In genomic region chr5:135739383-135739961, GRCh38 we compare ENCODE assay signal across 22 cellular contexts.
A peak's percentile ranks its signal among the peaks of the same experiment; 100 is the strongest.
DNase-seq lines count a peak whose midpoint lies in the region; ATAC-seq and TF ChIP-seq lines count a peak whose summit lies in the region.
"Had no signal": no experiment of that assay in that cellular context is flagged by ENCODE, and none has a peak within 500 bp of the region (broad histone marks: within the 10 kb centered on the region; RNA-seq: fewer than 3 reads in every experiment).

No MANE protein-coding gene starts in this region.

- in situ Hi-C loops in IMR-90 (cut with MboI; ENCODE audit: low sequenced_read_pairs): no loop called here

- WGBS in IMR-90 (ENCODE audit: extremely low coverage in 2 of 2, insufficient read length in 1 of 2), 2 experiments: no CpG with 5 or more reads among the region's 3 CpGs

- H3K36me3 Mint-ChIP-seq in immature natural killer cell: no peaks in the 10 kb centered on the region
- H3K36me3 Mint-ChIP-seq: CD4-positive, CD25-positive, alpha-beta regulatory T cell had no signal

- no peak overlapping the region for H4K8ac ChIP-seq in IMR-90 (ENCODE audit: low read depth in 2 of 2, low read length in 2 of 2)

- peaks cover 3 to 8% (median 4%) of the 10 kb centered on the region in 3 donors for H3K27me3 Mint-ChIP-seq in immature natural killer cell (ENCODE audit: low read depth in 3 of 3)
- H3K27me3 Mint-ChIP-seq: CD4-positive, CD25-positive, alpha-beta regulatory T cell had no signal

- peaks cover 2% of the 10 kb centered on the region; the same call in 1 of the 2 replicates for H3K27me3 ChIP-seq in IMR-90 (ENCODE audit: control insufficient read depth, insufficient read depth, low read length)
- H3K27me3 ChIP-seq in lower lobe of right lung (ENCODE audit: low read depth): no peaks in the 10 kb centered on the region
- H3K27me3 ChIP-seq: ascending aorta, heart left ventricle, upper lobe of left lung had no signal

- no peak overlapping the region for H3K18ac ChIP-seq in IMR-90 (ENCODE audit: low read depth, low read length)

- no peak overlapping the region for H3K4ac ChIP-seq in IMR-90 (ENCODE audit: low read depth, low read length)

- H3K36me3 ChIP-seq in IMR-90 (ENCODE audit: control insufficient read depth, insufficient read depth, low read length): no peaks in the 10 kb centered on the region
- H3K36me3 ChIP-seq in lower lobe of right lung: no peaks in the 10 kb centered on the region
- H3K36me3 ChIP-seq: ascending aorta, heart left ventricle, upper lobe of left lung had no signal

- H2AK5ac ChIP-seq in IMR-90 (ENCODE audit: low read depth, low read length): no peak overlapping the region

- no peaks in the 10 kb centered on the region for H4K20me1 ChIP-seq in IMR-90 (ENCODE audit: insufficient read depth, low read length)

- no peak overlapping the region for H3K23ac ChIP-seq in IMR-90 (ENCODE audit: low read depth, low read length)

- H3K9me3 ChIP-seq in IMR-90 (ENCODE audit: control insufficient read depth, insufficient read depth, low read length) (no peaks in the 10 kb centered on the region), lower lobe of right lung (no peaks in the 10 kb centered on the region)
- H3K9me3 ChIP-seq: ascending aorta, heart left ventricle, upper lobe of left lung had no signal

- H3K4me3 Mint-ChIP-seq in immature natural killer cell: no peak overlapping the region
- H3K4me3 Mint-ChIP-seq: activated CD4-positive, alpha-beta T cell treated with anti-CD3 and anti-CD28 coated beads for 36 hours; CD4-positive, CD25-positive, alpha-beta regulatory T cell; neural crest cell had no signal

- H2BK15ac ChIP-seq in IMR-90 (ENCODE audit: low read depth, low read length): no peak overlapping the region

- H3K9me1 ChIP-seq in IMR-90 (ENCODE audit: insufficient read depth, low read length): no peaks in the 10 kb centered on the region

- ATAC-seq in IMR-90 (ENCODE audit: low read depth) (peak; percentile 29), lower lobe of right lung (peak; percentile 12 to 21)
- ATAC-seq: activated CD4-positive, alpha-beta T cell treated with anti-CD3 and anti-CD28 coated beads for 36 hours had no signal

- CTCF ChIA-PET in AG04449 (lab: Yijun Ruan, JAX): no interaction called here
- CTCF ChIA-PET in IMR-90 (lab: Yijun Ruan, JAX): no interaction called here

- H3K4me2 ChIP-seq in IMR-90 (ENCODE audit: low read depth, low read length): no peak overlapping the region

- no peak overlapping the region for H2AFZ ChIP-seq in IMR-90 (replicated peaks; ENCODE audit: low read length, poor library complexity)

- H3K14ac ChIP-seq in IMR-90 (replicated peaks; ENCODE audit: low read depth, low read length): no peak overlapping the region

- H3K27ac Mint-ChIP-seq in immature natural killer cell: no peak overlapping the region
- H3K27ac Mint-ChIP-seq: activated CD4-positive, alpha-beta T cell treated with anti-CD3 and anti-CD28 coated beads for 36 hours; CD4-positive, CD25-positive, alpha-beta regulatory T cell had no signal

- H3K27ac ChIP-seq in IMR-90 (ENCODE audit: insufficient read depth, low read length): no peak overlapping the region
- no peak overlapping the region for H3K27ac ChIP-seq in lower lobe of right lung
- H3K27ac ChIP-seq: ascending aorta, heart left ventricle, upper lobe of left lung had no signal

- no peaks in the 10 kb centered on the region for H3K79me1 ChIP-seq in IMR-90 (ENCODE audit: low read depth in 1 of 2, low read length in 2 of 2)

- no peak overlapping the region for H3K9ac ChIP-seq in IMR-90 (ENCODE audit: low read depth, low read length)

- no peak for TF ChIP-seq RAD21 in IMR-90 (IDR thresholded peaks at IDR 0.05; ENCODE audit: low read length)

- no peak overlapping the region for H3K56ac ChIP-seq in IMR-90 (ENCODE audit: extremely low read depth, insufficient read depth, low read length)

- POLR2A ChIA-PET in AG04449 (lab: Yijun Ruan, JAX) (no interaction called here), IMR-90 (lab: Charles Lee; ENCODE audit: unreplicated experiment) (no interaction called here)

- intact Hi-C loops in IMR-90 (cut with micrococcal nuclease) (no loop called here), lower lobe of right lung (cut with DNase I) (no loop called here)

- H3K4me3 ChIP-seq in AG04449 (ENCODE audit: low read depth, low read length) (no peak overlapping the region), IMR-90 (ENCODE audit: insufficient read depth, low read depth, low read length) (no peak overlapping the region), epithelial cell of esophagus (ENCODE audit: low read length) (no peak overlapping the region), lower lobe of right lung (no peak overlapping the region)
- H3K4me3 ChIP-seq: ascending aorta, heart left ventricle, upper lobe of left lung had no signal

- no peaks in the 10 kb centered on the region for H3K9me3 Mint-ChIP-seq in immature natural killer cell
- H3K9me3 Mint-ChIP-seq: neural crest cell had no signal

- H3K4me1 ChIP-seq in IMR-90 (ENCODE audit: control insufficient read depth, insufficient read depth, low read length): no peaks in the 10 kb centered on the region
- no peaks in the 10 kb centered on the region for H3K4me1 ChIP-seq in lower lobe of right lung
- H3K4me1 ChIP-seq: ascending aorta, upper lobe of left lung had no signal

- no peaks in the 10 kb centered on the region for H3K4me1 Mint-ChIP-seq in immature natural killer cell
- H3K4me1 Mint-ChIP-seq: activated CD4-positive, alpha-beta T cell treated with anti-CD3 and anti-CD28 coated beads for 36 hours; CD4-positive, CD25-positive, alpha-beta regulatory T cell; neural crest cell had no signal

- H2BK20ac ChIP-seq in IMR-90 (ENCODE audit: low read depth, low read length): no peak overlapping the region

- BruUV-seq in IMR-90 (replicated peaks; lab: Mats Ljungman, UMichigan): no TSS peak

- H4K91ac ChIP-seq in IMR-90 (ENCODE audit: insufficient read depth, low read depth, low read length): no peak overlapping the region

- no peak overlapping the region for H2BK5ac ChIP-seq in IMR-90 (ENCODE audit: low read depth, low read length, poor library complexity, severe bottlenecking)

- no peak overlapping the region for H4K5ac ChIP-seq in IMR-90 (ENCODE audit: low read depth, low read length)

- no peak for TF ChIP-seq POLR2A in IMR-90 (IDR thresholded peaks at IDR 0.05; ENCODE audit: low read depth, low read length)

- dilution Hi-C loops in IMR-90 (cut with HindIII; ENCODE audit: low sequenced_read_pairs, unreplicated experiment): no loop called here

- no peak for TF ChIP-seq CTCF in AG04449 (IDR thresholded peaks at IDR 0.05; ENCODE audit: insufficient read depth, low read length, missing control alignments)
- TF ChIP-seq CTCF in IMR-90 (conservative IDR thresholded peaks at IDR 0.05; ENCODE audit: low read depth, low read length): no peak
- no peak for TF ChIP-seq CTCF in epithelial cell of esophagus (IDR thresholded peaks at IDR 0.05; ENCODE audit: insufficient read depth, low read depth, low read length, missing control alignments)
- TF ChIP-seq CTCF in lower lobe of right lung (IDR thresholded peaks at IDR 0.05): no peak

- peak overlapping the region; percentile 71 for H2AK9ac ChIP-seq in IMR-90 (replicated peaks; ENCODE audit: low read depth, low read length, poor library complexity)

- peak; percentile 7 for DNase-seq in AG04449 (ENCODE audit: low read depth, low spot score)
- DNase-seq in IMR-90: no peak
- peak; percentile 83 for DNase-seq in epithelial cell of esophagus (ENCODE audit: low read depth)
- DNase-seq in lower lobe of right lung: no peak
- no peak for DNase-seq in amygdala (lab: John Stamatoyannopoulos, UW)
- no peak for DNase-seq in NCI-H524 (lab: John Stamatoyannopoulos, UW)
- DNase-seq in NCI-H2171 (lab: John Stamatoyannopoulos, UW): no peak
- DNase-seq in immature natural killer cell: no peak
- DNase-seq: activated CD4-positive, alpha-beta T cell treated with anti-CD3 and anti-CD28 coated beads for 36 hours; activated CD8-positive, alpha-beta memory T cell treated with anti-CD3 and anti-CD28 coated beads, Interleukin-2, amount 50 U/mL, for 4 hours; CD4-positive, CD25-positive, alpha-beta regulatory T cell; dermis blood vessel endothelial cell; DMS79 treated with DMSO at 0.1 percent for 48 hours; erythroblast; heart left ventricle; NCI-H1417 treated with DMSO at 0.1 percent for 48 hours; NCI-H2171 treated with DMSO at 0.1 percent for 48 hours; retina; stimulated activated naive CD4-positive, alpha-beta T cell; upper lobe of left lung had no signal

- no peak overlapping the region for H2BK120ac ChIP-seq in IMR-90 (ENCODE audit: low read depth, low read length)

TF ChIP-seq in IMR-90, 13 proteins besides CTCF, POLR2A, EP300 and RAD21:
- TF ChIP-seq RCOR1 (IDR thresholded peaks at IDR 0.05; ENCODE audit: insufficient replicate concordance, low read length) (no peak), CHD1 (IDR thresholded peaks at IDR 0.05; ENCODE audit: low read depth, low read length) (no peak), FOS (IDR thresholded peaks at IDR 0.05; ENCODE audit: low read depth, low read length) (no peak), NFE2L2 (IDR thresholded peaks at IDR 0.05; ENCODE audit: low read depth, low read length) (no peak), BHLHE40 (IDR thresholded peaks at IDR 0.05; ENCODE audit: low read depth, low read length) (no peak), MAZ (IDR thresholded peaks at IDR 0.05; ENCODE audit: borderline replicate concordance, low read depth, low read length) (no peak), CEBPB (IDR thresholded peaks at IDR 0.05; ENCODE audit: low read depth, low read length) (no peak), SMC3 (IDR thresholded peaks at IDR 0.05; ENCODE audit: low read depth, low read length) (no peak), MXI1 (IDR thresholded peaks at IDR 0.05; ENCODE audit: borderline replicate concordance, low read depth, low read length) (no peak), RFX5 (IDR thresholded peaks at IDR 0.05; ENCODE audit: low read depth, low read length) (no peak)
- TF ChIP-seq, protein P1, sequence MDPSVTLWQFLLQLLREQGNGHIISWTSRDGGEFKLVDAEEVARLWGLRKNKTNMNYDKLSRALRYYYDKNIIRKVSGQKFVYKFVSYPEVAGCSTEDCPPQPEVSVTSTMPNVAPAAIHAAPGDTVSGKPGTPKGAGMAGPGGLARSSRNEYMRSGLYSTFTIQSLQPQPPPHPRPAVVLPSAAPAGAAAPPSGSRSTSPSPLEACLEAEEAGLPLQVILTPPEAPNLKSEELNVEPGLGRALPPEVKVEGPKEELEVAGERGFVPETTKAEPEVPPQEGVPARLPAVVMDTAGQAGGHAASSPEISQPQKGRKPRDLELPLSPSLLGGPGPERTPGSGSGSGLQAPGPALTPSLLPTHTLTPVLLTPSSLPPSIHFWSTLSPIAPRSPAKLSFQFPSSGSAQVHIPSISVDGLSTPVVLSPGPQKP (IDR thresholded peaks at IDR 0.05; ENCODE audit: borderline replicate concordance, low read depth, low read length): no peak

Comparison
In these comparisons a context has a peak if more than half of its experiments do, and no peak if none do; other contexts are left out.
1. DNase-seq: peak in AG04449 (single experiment) and epithelial cell of esophagus (single experiment); none in IMR-90 (single experiment), lower lobe of right lung (single experiment), amygdala (0 of 56), NCI-H524 (0 of 2), NCI-H2171 (single experiment) and immature natural killer cell (0 of 3).